Comparison of ENCODE assay signal across 14 cellular contexts in genomic region chr10:74794531-74794930, GRCh38.
A peak's percentile ranks its signal among the peaks of the same experiment; 100 is the strongest.
DNase-seq lines count a peak whose midpoint lies in the region; ATAC-seq lines count a peak whose summit lies in the region.
"Had no signal": no experiment of that assay in that cellular context is flagged by ENCODE, and none has a peak within 500 bp of the region (broad histone marks: within the 10 kb centered on the region; RNA-seq: fewer than 3 reads in every experiment).

No MANE protein-coding gene starts in this region.

- H3K36me3 Mint-ChIP-seq in stimulated activated naive CD8-positive, alpha-beta T cell treated with anti-CD3 and anti-CD28 coated beads, Interleukin-15, Interleukin-2, amounts not matched to agents 100 ng/mL and 50 ng/mL, for 24 hours (ENCODE audit: low read depth): no peaks in the 10 kb centered on the region
- H3K36me3 Mint-ChIP-seq: CD8-positive, alpha-beta memory T cell had no signal

- H3K4me3 Mint-ChIP-seq in stimulated activated naive CD8-positive, alpha-beta T cell treated with anti-CD3 and anti-CD28 coated beads, Interleukin-15, Interleukin-2, amounts not matched to agents 100 ng/mL and 50 ng/mL, for 24 hours: no peak overlapping the region
- H3K4me3 Mint-ChIP-seq in stimulated activated naive CD8-positive, alpha-beta T cell treated with anti-CD3 and anti-CD28 coated beads, Interleukin-15, amount 100 ng/mL, for 72 hours: no peak overlapping the region
- H3K4me3 Mint-ChIP-seq: CD8-positive, alpha-beta memory T cell; HFFc6 had no signal

- no peaks in the 10 kb centered on the region for H3K9me3 ChIP-seq in adipocyte (ENCODE audit: control insufficient read depth, low read length)
- H3K9me3 ChIP-seq: BLaER1 had no signal

- DNase-seq in stimulated activated naive CD8-positive, alpha-beta T cell treated with anti-CD3 and anti-CD28 coated beads, Interleukin-15, amount 100 ng/mL, for 72 hours: no peak
- peak; percentile 42 for DNase-seq in adipocyte (ENCODE audit: low read depth)
- peak; percentile 33 for DNase-seq in fibroblast of peridontal ligament (ENCODE audit: extremely low read depth)
- no peak for DNase-seq in cerebellar nuclear complex (lab: John Stamatoyannopoulos, UW)
- DNase-seq in COLO829 (ENCODE audit: low spot score): no peak
- DNase-seq: CD8-positive, alpha-beta memory T cell; DMS53; HCEC 1CT; HFFc6 had no signal

- H3K36me3 ChIP-seq in adipocyte (ENCODE audit: control insufficient read depth, insufficient read depth, low read length, severe bottlenecking): no peaks in the 10 kb centered on the region
- H3K36me3 ChIP-seq: BLaER1 had no signal

- no peak overlapping the region for H3K9ac ChIP-seq in adipocyte (ENCODE audit: low read length)
- H3K9ac ChIP-seq: BLaER1 had no signal

- H3K27ac Mint-ChIP-seq in stimulated activated naive CD8-positive, alpha-beta T cell treated with anti-CD3 and anti-CD28 coated beads, Interleukin-15, Interleukin-2, amounts not matched to agents 100 ng/mL and 50 ng/mL, for 24 hours: peak overlapping the region; percentile 4
- H3K27ac Mint-ChIP-seq in stimulated activated naive CD8-positive, alpha-beta T cell treated with anti-CD3 and anti-CD28 coated beads, Interleukin-15, amount 100 ng/mL, for 72 hours: no peak overlapping the region
- H3K27ac Mint-ChIP-seq: HFFc6 had no signal

- ATAC-seq in stimulated activated naive CD8-positive, alpha-beta T cell treated with anti-CD3 and anti-CD28 coated beads, Interleukin-15, amount 100 ng/mL, for 72 hours: no peak
- no peak for ATAC-seq in HG03139 (IDR thresholded peaks at IDR 0.05; ENCODE audit: unreplicated experiment)
- ATAC-seq in GM19035 (IDR thresholded peaks at IDR 0.05; ENCODE audit: unreplicated experiment): no peak
- ATAC-seq: K562 had no signal

- H3K4me1 Mint-ChIP-seq in stimulated activated naive CD8-positive, alpha-beta T cell treated with anti-CD3 and anti-CD28 coated beads, Interleukin-15, Interleukin-2, amounts not matched to agents 100 ng/mL and 50 ng/mL, for 24 hours (ENCODE audit: low read depth): peaks cover 10% of the 10 kb centered on the region
- peaks cover 7% of the 10 kb centered on the region for H3K4me1 Mint-ChIP-seq in stimulated activated naive CD8-positive, alpha-beta T cell treated with anti-CD3 and anti-CD28 coated beads, Interleukin-15, amount 100 ng/mL, for 72 hours

- no peak overlapping the region for H3K4me3 ChIP-seq in adipocyte (ENCODE audit: low read length)
- H3K4me3 ChIP-seq: BLaER1, K562 had no signal

- H3K4me1 ChIP-seq in adipocyte (ENCODE audit: control insufficient read depth, insufficient read depth, low read length): no peaks in the 10 kb centered on the region

- H3K9me3 Mint-ChIP-seq in stimulated activated naive CD8-positive, alpha-beta T cell treated with anti-CD3 and anti-CD28 coated beads, Interleukin-15, Interleukin-2, amounts not matched to agents 100 ng/mL and 50 ng/mL, for 24 hours: no peaks in the 10 kb centered on the region
- H3K9me3 Mint-ChIP-seq in stimulated activated naive CD8-positive, alpha-beta T cell treated with anti-CD3 and anti-CD28 coated beads, Interleukin-15, amount 100 ng/mL, for 72 hours: no peaks in the 10 kb centered on the region
- H3K9me3 Mint-ChIP-seq: CD8-positive, alpha-beta memory T cell; HFFc6 had no signal

- H3K27me3 ChIP-seq in adipocyte (replicated peaks; ENCODE audit: control insufficient read depth, insufficient read depth, low read length): no peaks in the 10 kb centered on the region
- H3K27me3 ChIP-seq: BLaER1 had no signal

- H3K27me3 Mint-ChIP-seq in stimulated activated naive CD8-positive, alpha-beta T cell treated with anti-CD3 and anti-CD28 coated beads, Interleukin-15, Interleukin-2, amounts not matched to agents 100 ng/mL and 50 ng/mL, for 24 hours: no peaks in the 10 kb centered on the region
- H3K27me3 Mint-ChIP-seq in stimulated activated naive CD8-positive, alpha-beta T cell treated with anti-CD3 and anti-CD28 coated beads, Interleukin-15, amount 100 ng/mL, for 72 hours: no peaks in the 10 kb centered on the region
- H3K27me3 Mint-ChIP-seq: CD8-positive, alpha-beta memory T cell had no signal

Comparison
In these comparisons a context has a peak if more than half of its experiments do, and no peak if none do; other contexts are left out.
1. DNase-seq: peak in adipocyte (single experiment) and fibroblast of peridontal ligament (single experiment); none in stimulated activated naive CD8-positive, alpha-beta T cell treated with anti-CD3 and anti-CD28 coated beads, Interleukin-15, amount 100 ng/mL, for 72 hours (0 of 2), cerebellar nuclear complex (0 of 2) and COLO829 (single experiment).